In the genomic region with DNA sequence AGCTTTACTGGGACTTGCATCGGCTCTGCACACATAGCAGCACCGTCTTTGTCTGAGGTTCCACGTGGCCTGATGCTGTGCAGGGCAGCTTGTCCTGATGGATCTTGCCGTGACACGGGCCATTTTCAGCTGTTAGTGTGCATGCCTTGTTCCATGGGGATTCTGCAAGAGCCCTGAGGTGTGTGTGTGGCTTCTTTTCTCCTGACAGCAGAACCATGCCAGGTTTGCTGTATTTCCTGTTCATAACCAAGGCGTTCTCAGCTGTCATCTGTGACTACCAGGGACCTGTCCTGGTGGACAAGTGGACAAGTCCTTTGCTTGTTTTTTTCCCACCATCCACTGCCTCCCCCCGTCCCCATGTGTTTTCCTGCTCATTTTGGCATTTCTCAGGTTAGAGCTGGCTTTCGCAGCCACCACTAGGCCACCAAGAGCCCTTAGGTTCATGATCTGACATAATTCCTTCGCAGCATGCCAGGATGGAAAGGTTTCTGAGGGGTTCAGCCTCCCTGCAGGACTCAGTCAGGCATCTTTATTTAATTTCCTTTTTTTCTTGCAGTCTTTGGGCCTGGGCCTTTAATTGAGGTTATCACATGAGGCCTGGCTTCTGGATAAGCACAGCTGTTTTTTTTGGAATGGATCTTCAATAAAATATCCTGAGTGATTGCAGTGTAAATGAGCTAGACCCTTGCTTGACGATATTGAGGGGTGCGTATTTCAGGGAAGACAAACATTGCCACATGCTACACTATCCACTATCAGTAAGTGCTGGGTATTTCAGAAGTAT, we compare ENCODE assay signal across 22 cellular contexts.
DNase-seq lines count a peak whose midpoint lies in the region; ATAC-seq and TF ChIP-seq lines count a peak whose summit lies in the region.
"Had no signal": no experiment of that assay in that cellular context is flagged by ENCODE, and none has a peak within 500 bp of the region (broad histone marks: within the 10 kb centered on the region; RNA-seq: fewer than 3 reads in every experiment).

No MANE protein-coding gene starts in this region.

- H3K36me3 ChIP-seq in GM23338 (ENCODE audit: insufficient read depth) = no peaks in the 10 kb centered on the region; the same call in 1 of the 2 replicates

- H3K27ac Mint-ChIP-seq in activated T-cell treated with anti-CD3 and anti-CD28 coated beads, Interleukin-2, amount 50 U/mL, for 24 hours = peak overlapping the region; percentile 3
- H3K27ac Mint-ChIP-seq in GM23338 = peak overlapping the region; percentile 1; the same call in 1 of the 2 replicates
- peak overlapping the region; percentile 13 for H3K27ac Mint-ChIP-seq in stimulated activated effector memory CD8-positive, alpha-beta T cell treated with anti-CD3 and anti-CD28 coated beads, Interleukin-12 subunit alpha, Interleukin-12 subunit beta, amount 100 ng/mL, for 72 hours
- H3K27ac Mint-ChIP-seq: activated naive CD8-positive, alpha-beta T cell treated with anti-CD3 and anti-CD28 coated beads, Interleukin-2, amount 10 ng/mL, durations not matched to agents 7 days and 5 days; dendritic cell treated with granulocyte-macrophage colony-stimulating factor and Interleukin-4, amounts not matched to agents 40 ng/mL and 50 ng/mL, for 4 days had no signal

- peaks cover 93% of the 10 kb centered on the region for H3K4me1 Mint-ChIP-seq in activated T-cell treated with anti-CD3 and anti-CD28 coated beads, Interleukin-2, amount 50 U/mL, for 24 hours (ENCODE audit: low read depth)
- H3K4me1 Mint-ChIP-seq in GM23338 = peaks cover 20% of the 10 kb centered on the region
- H3K4me1 Mint-ChIP-seq in stimulated activated effector memory CD8-positive, alpha-beta T cell treated with anti-CD3 and anti-CD28 coated beads, Interleukin-12 subunit alpha, Interleukin-12 subunit beta, amount 100 ng/mL, for 72 hours = peaks cover 81% of the 10 kb centered on the region

- H2AFZ ChIP-seq in GM23338 = no peak overlapping the region

- no peak for TF ChIP-seq CTCF in GM23338 (conservative IDR thresholded peaks at IDR 0.05; ENCODE audit: low read depth in 2 of 2)

- H3K79me2 ChIP-seq in GM23338 (replicated peaks; ENCODE audit: insufficient read depth) = peaks cover 68% of the 10 kb centered on the region

- no peaks in the 10 kb centered on the region for H3F3A ChIP-seq in GM23338 (replicated peaks; ENCODE audit: low read depth)

- no peak overlapping the region for H3K27ac ChIP-seq in GM23338 (ENCODE audit: low read depth)
- H3K27ac ChIP-seq: C4-2B, epithelial cell of prostate had no signal

- no peak overlapping the region for H3K4me2 ChIP-seq in GM23338

- H3K36me3 Mint-ChIP-seq in activated T-cell treated with anti-CD3 and anti-CD28 coated beads, Interleukin-2, amount 50 U/mL, for 24 hours (ENCODE audit: low read depth) = peaks cover 96% of the 10 kb centered on the region
- peaks cover 15% of the 10 kb centered on the region for H3K36me3 Mint-ChIP-seq in GM23338 (ENCODE audit: low read depth)
- peaks cover 94% of the 10 kb centered on the region for H3K36me3 Mint-ChIP-seq in stimulated activated effector memory CD8-positive, alpha-beta T cell treated with anti-CD3 and anti-CD28 coated beads, Interleukin-12 subunit alpha, Interleukin-12 subunit beta, amount 100 ng/mL, for 72 hours

- no peak overlapping the region for H3K4me3 ChIP-seq in GM23338
- H3K4me3 ChIP-seq: body of pancreas had no signal

- peaks cover 10% of the 10 kb centered on the region; the same call in 1 of the 2 replicates for H4K20me1 ChIP-seq in GM23338 (replicated peaks; ENCODE audit: insufficient read depth)

- no peak for DNase-seq in activated T-cell treated with anti-CD3 and anti-CD28 coated beads, Interleukin-2, amount 50 U/mL, for 24 hours
- no peak for DNase-seq in activated T-cell treated with anti-CD3 and anti-CD28 coated beads for 4 hours
- DNase-seq in GM23338 (ENCODE audit: low spot score) = no peak
- DNase-seq in cerebellum (ENCODE audit: low spot score) = peak; percentile 27
- no peak for DNase-seq in stimulated activated effector memory CD8-positive, alpha-beta T cell treated with anti-CD3 and anti-CD28 coated beads, Interleukin-12 subunit alpha, Interleukin-12 subunit beta, amount 100 ng/mL, for 72 hours (ENCODE audit: low spot score in 2 of 2)
- DNase-seq in activated CD8-positive, alpha-beta memory T cell treated with anti-CD3 and anti-CD28 coated beads, Interleukin-2, amount 50 U/mL, for 4 hours = no peak
- DNase-seq: activated CD4-positive, CD25-positive, alpha-beta regulatory T cell treated with anti-CD3 and anti-CD28 coated beads, Interleukin-2, amount 50 U/mL, for 72 hours; activated CD8-positive, alpha-beta memory T cell treated with anti-CD3 and anti-CD28 coated beads, Interleukin-2, amount 50 U/mL, for 48 hours; activated naive CD8-positive, alpha-beta T cell treated with anti-CD3 and anti-CD28 coated beads, Interleukin-2, amount 10 ng/mL, durations not matched to agents 7 days and 5 days; body of pancreas; foreskin fibroblast; mammary epithelial cell; NCI-H1436 treated with DMSO at 0.1 percent for 48 hours; NCI-H82; stimulated activated naive CD8-positive, alpha-beta T cell treated with anti-CD3 and anti-CD28 coated beads, Interleukin-15, amount 100 ng/mL, for 72 hours; T1000 had no signal

- no peak overlapping the region for H3K4me3 Mint-ChIP-seq in activated T-cell treated with anti-CD3 and anti-CD28 coated beads, Interleukin-2, amount 50 U/mL, for 24 hours
- no peak overlapping the region for H3K4me3 Mint-ChIP-seq in GM23338
- no peak overlapping the region for H3K4me3 Mint-ChIP-seq in stimulated activated effector memory CD8-positive, alpha-beta T cell treated with anti-CD3 and anti-CD28 coated beads, Interleukin-12 subunit alpha, Interleukin-12 subunit beta, amount 100 ng/mL, for 72 hours
- H3K4me3 Mint-ChIP-seq: activated naive CD8-positive, alpha-beta T cell treated with anti-CD3 and anti-CD28 coated beads, Interleukin-2, amount 10 ng/mL, durations not matched to agents 7 days and 5 days; dendritic cell treated with granulocyte-macrophage colony-stimulating factor and Interleukin-4, amounts not matched to agents 40 ng/mL and 50 ng/mL, for 4 days had no signal

- no peak for ATAC-seq in GM23338
- no peak for ATAC-seq in stimulated activated effector memory CD8-positive, alpha-beta T cell treated with anti-CD3 and anti-CD28 coated beads, Interleukin-12 subunit alpha, Interleukin-12 subunit beta, amount 100 ng/mL, for 72 hours
- ATAC-seq in HG02973 (IDR thresholded peaks at IDR 0.05; ENCODE audit: unreplicated experiment) = no peak
- ATAC-seq in GM18498 (IDR thresholded peaks at IDR 0.05; ENCODE audit: unreplicated experiment) = no peak
- ATAC-seq: body of pancreas; HepG2; stimulated activated naive CD8-positive, alpha-beta T cell treated with anti-CD3 and anti-CD28 coated beads, Interleukin-15, amount 100 ng/mL, for 72 hours had no signal

- H3K4me1 ChIP-seq in GM23338 (ENCODE audit: insufficient read depth) = peaks cover 12% of the 10 kb centered on the region

- no peaks in the 10 kb centered on the region for H3K27me3 ChIP-seq in GM23338 (ENCODE audit: insufficient read depth)
- H3K27me3 ChIP-seq: body of pancreas had no signal

- H3K9me3 Mint-ChIP-seq in activated T-cell treated with anti-CD3 and anti-CD28 coated beads, Interleukin-2, amount 50 U/mL, for 24 hours = peaks cover 8% of the 10 kb centered on the region
- peaks cover 10% of the 10 kb centered on the region for H3K9me3 Mint-ChIP-seq in GM23338
- no peaks in the 10 kb centered on the region for H3K9me3 Mint-ChIP-seq in stimulated activated effector memory CD8-positive, alpha-beta T cell treated with anti-CD3 and anti-CD28 coated beads, Interleukin-12 subunit alpha, Interleukin-12 subunit beta, amount 100 ng/mL, for 72 hours

- no peaks in the 10 kb centered on the region for H3K27me3 Mint-ChIP-seq in activated T-cell treated with anti-CD3 and anti-CD28 coated beads, Interleukin-2, amount 50 U/mL, for 24 hours
- H3K27me3 Mint-ChIP-seq in GM23338 (ENCODE audit: insufficient read depth, low read depth, poor library complexity) = peaks cover 1% of the 10 kb centered on the region
- H3K27me3 Mint-ChIP-seq: activated naive CD8-positive, alpha-beta T cell treated with anti-CD3 and anti-CD28 coated beads, Interleukin-2, amount 10 ng/mL, durations not matched to agents 7 days and 5 days; dendritic cell treated with granulocyte-macrophage colony-stimulating factor and Interleukin-4, amounts not matched to agents 40 ng/mL and 50 ng/mL, for 4 days; stimulated activated naive CD8-positive, alpha-beta T cell treated with anti-CD3 and anti-CD28 coated beads, Interleukin-15, amount 100 ng/mL, for 72 hours had no signal

- no peaks in the 10 kb centered on the region for H3K9me2 ChIP-seq in GM23338 (ENCODE audit: insufficient read depth)

TF ChIP-seq in GM23338, 12 proteins besides CTCF, POLR2A, EP300 and RAD21 (continues in another document):
- TF ChIP-seq ZNF331 (CRISPR knock-in tag; IDR thresholded peaks at IDR 0.05; ENCODE audit: low read depth) (no peak), EZH2phosphoT487 (IDR thresholded peaks at IDR 0.05; ENCODE audit: unreplicated experiment) (no peak)
- TF ChIP-seq, protein P1, sequence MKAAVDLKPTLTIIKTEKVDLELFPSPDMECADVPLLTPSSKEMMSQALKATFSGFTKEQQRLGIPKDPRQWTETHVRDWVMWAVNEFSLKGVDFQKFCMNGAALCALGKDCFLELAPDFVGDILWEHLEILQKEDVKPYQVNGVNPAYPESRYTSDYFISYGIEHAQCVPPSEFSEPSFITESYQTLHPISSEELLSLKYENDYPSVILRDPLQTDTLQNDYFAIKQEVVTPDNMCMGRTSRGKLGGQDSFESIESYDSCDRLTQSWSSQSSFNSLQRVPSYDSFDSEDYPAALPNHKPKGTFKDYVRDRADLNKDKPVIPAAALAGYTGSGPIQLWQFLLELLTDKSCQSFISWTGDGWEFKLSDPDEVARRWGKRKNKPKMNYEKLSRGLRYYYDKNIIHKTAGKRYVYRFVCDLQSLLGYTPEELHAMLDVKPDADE (IDR thresholded peaks at IDR 0.05) = no peak
